In genomic region chr14:104752735-104753527, GRCh38 we compare ENCODE assay signal across 8 cellular contexts. TPM values are rescaled to one million over a fixed set of nuclear protein-coding genes. Genes with fewer than 3 reads are reported as not detected.
DNase-seq lines count a peak whose midpoint lies in the region; ATAC-seq and TF ChIP-seq lines count a peak whose summit lies in the region.

A gene with protein sequence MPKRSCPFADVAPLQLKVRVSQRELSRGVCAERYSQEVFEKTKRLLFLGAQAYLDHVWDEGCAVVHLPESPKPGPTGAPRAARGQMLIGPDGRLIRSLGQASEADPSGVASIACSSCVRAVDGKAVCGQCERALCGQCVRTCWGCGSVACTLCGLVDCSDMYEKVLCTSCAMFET (plus strand): TSS chr14:104753147. CDS start chr14:104753202, 55 bp downstream.

- H3K27ac Mint-ChIP-seq in dendritic cell treated with granulocyte-macrophage colony-stimulating factor and Interleukin-4, amounts not matched to agents 40 ng/mL and 50 ng/mL, for 4 days: peak within 1 kb of the TSS; percentile 97

- H3K27ac ChIP-seq in C4-2B: peak within 1 kb of the TSS; percentile 94

- DNase-seq in NCI-H774 (lab: John Stamatoyannopoulos, UW): peak; percentile 100
- peak; percentile 99 for DNase-seq in activated CD4-positive, alpha-beta T cell treated with anti-CD3 and anti-CD28 coated beads, Interleukin-2, amount 50 U/mL, for 4 hours
- peak; percentile 100 for DNase-seq in left lobe of liver (ENCODE audit: low spot score)
- peak; percentile 99 for DNase-seq in stimulated activated CD4-positive, alpha-beta T cell treated with anti-CD3 and anti-CD28 coated beads, Interleukin-2, amount 100 ng/mL, for 4 hours (ENCODE audit: low read depth)

- peak within 1 kb of the TSS; percentile 98 for H3K4me3 Mint-ChIP-seq in dendritic cell treated with granulocyte-macrophage colony-stimulating factor and Interleukin-4, amounts not matched to agents 40 ng/mL and 50 ng/mL, for 4 days

- TF ChIP-seq CTCF in C4-2B (conservative IDR thresholded peaks at IDR 0.05): no peak

- ATAC-seq in GM19395 (IDR thresholded peaks at IDR 0.05; ENCODE audit: unreplicated experiment): peak; percentile 86
- ATAC-seq in HG03565 (IDR thresholded peaks at IDR 0.05; ENCODE audit: unreplicated experiment): peak; percentile 82
- ATAC-seq in left lobe of liver: peak; percentile 81

- peaks cover 20% of the 10 kb centered on the region for H3K4me1 Mint-ChIP-seq in dendritic cell treated with granulocyte-macrophage colony-stimulating factor and Interleukin-4, amounts not matched to agents 40 ng/mL and 50 ng/mL, for 4 days (ENCODE audit: low read depth)

- peaks cover 2% of the 10 kb centered on the region for H3K27me3 Mint-ChIP-seq in dendritic cell treated with granulocyte-macrophage colony-stimulating factor and Interleukin-4, amounts not matched to agents 40 ng/mL and 50 ng/mL, for 4 days

- intact Hi-C loops in dendritic cell treated with granulocyte-macrophage colony-stimulating factor and Interleukin-4, amounts not matched to agents 40 ng/mL and 50 ng/mL, for 4 days (cut with micrococcal nuclease): loop anchor here (1.0 to 5.0 kb wide), 3 partner anchors 29 to 269 kb away; partner anchors contain the start of genes ADSS1 and CDCA4

- H3K9me3 Mint-ChIP-seq in dendritic cell treated with granulocyte-macrophage colony-stimulating factor and Interleukin-4, amounts not matched to agents 40 ng/mL and 50 ng/mL, for 4 days: no peaks in the 10 kb centered on the region

- peaks cover 49% of the 10 kb centered on the region for H3K36me3 Mint-ChIP-seq in dendritic cell treated with granulocyte-macrophage colony-stimulating factor and Interleukin-4, amounts not matched to agents 40 ng/mL and 50 ng/mL, for 4 days (ENCODE audit: low read depth)

RNA-seq across cellular contexts. Expression of the gene that starts here (rescaled TPM):
- total RNA-seq in left lobe of liver: 50.3 TPM

Comparison
In these comparisons a context has a peak if more than half of its experiments do, and no peak if none do; other contexts are left out.
1. Peak in every context shown above with its lines: DNase-seq, ATAC-seq and H3K27ac ChIP-seq.